In the genomic region with DNA sequence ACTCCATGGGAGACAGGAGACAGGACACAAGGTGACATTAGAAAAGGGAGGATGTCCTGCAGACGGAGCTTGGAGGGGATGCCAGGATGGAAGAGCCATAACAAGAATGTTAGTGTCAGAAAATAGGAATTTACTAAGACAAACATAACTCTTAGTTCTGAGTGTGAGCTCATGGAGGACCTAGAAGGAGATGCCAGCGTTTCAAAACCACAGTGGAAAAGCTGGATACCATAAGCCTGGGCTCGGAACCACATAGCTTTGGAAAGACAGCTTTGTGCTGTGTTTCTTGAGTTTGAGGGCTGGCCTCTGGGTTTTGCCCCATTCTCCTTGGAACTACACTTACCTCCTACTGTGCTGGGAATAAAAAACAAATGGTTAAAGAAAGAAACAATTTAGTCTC, we compare ENCODE assay signal across 2 cellular contexts.
TF ChIP-seq lines count a peak whose summit lies in the region.

No MANE protein-coding gene starts in this region.

TF ChIP-seq in IMR-90, 13 proteins besides CTCF, POLR2A, EP300 and RAD21:
- TF ChIP-seq SMC3 (IDR thresholded peaks at IDR 0.05; ENCODE audit: low read depth, low read length) (no peak), FOS (IDR thresholded peaks at IDR 0.05; ENCODE audit: low read depth, low read length) (no peak), BHLHE40 (IDR thresholded peaks at IDR 0.05; ENCODE audit: low read depth, low read length) (no peak), RCOR1 (IDR thresholded peaks at IDR 0.05; ENCODE audit: insufficient replicate concordance, low read length) (no peak), CEBPB (IDR thresholded peaks at IDR 0.05; ENCODE audit: low read depth, low read length) (no peak), CHD1 (IDR thresholded peaks at IDR 0.05; ENCODE audit: low read depth, low read length) (no peak), MAFK (IDR thresholded peaks at IDR 0.05; ENCODE audit: low read depth, low read length) (no peak), NFE2L2 (IDR thresholded peaks at IDR 0.05; ENCODE audit: low read depth, low read length) (no peak), MAZ (IDR thresholded peaks at IDR 0.05; ENCODE audit: borderline replicate concordance, low read depth, low read length) (no peak), RFX5 (IDR thresholded peaks at IDR 0.05; ENCODE audit: low read depth, low read length) (no peak), MXI1 (IDR thresholded peaks at IDR 0.05; ENCODE audit: borderline replicate concordance, low read depth, low read length) (no peak)
- TF ChIP-seq, protein P1, sequence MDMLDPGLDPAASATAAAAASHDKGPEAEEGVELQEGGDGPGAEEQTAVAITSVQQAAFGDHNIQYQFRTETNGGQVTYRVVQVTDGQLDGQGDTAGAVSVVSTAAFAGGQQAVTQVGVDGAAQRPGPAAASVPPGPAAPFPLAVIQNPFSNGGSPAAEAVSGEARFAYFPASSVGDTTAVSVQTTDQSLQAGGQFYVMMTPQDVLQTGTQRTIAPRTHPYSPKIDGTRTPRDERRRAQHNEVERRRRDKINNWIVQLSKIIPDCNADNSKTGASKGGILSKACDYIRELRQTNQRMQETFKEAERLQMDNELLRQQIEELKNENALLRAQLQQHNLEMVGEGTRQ (IDR thresholded peaks at IDR 0.05; ENCODE audit: low read depth, low read length): no peak
- TF ChIP-seq, protein P2, sequence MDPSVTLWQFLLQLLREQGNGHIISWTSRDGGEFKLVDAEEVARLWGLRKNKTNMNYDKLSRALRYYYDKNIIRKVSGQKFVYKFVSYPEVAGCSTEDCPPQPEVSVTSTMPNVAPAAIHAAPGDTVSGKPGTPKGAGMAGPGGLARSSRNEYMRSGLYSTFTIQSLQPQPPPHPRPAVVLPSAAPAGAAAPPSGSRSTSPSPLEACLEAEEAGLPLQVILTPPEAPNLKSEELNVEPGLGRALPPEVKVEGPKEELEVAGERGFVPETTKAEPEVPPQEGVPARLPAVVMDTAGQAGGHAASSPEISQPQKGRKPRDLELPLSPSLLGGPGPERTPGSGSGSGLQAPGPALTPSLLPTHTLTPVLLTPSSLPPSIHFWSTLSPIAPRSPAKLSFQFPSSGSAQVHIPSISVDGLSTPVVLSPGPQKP (IDR thresholded peaks at IDR 0.05; ENCODE audit: borderline replicate concordance, low read depth, low read length): no peak
TF ChIP-seq in IMR-90: peak in this region for 0.

TF ChIP-seq in WTC11, 78 proteins besides CTCF, POLR2A, EP300 and RAD21:
- TF ChIP-seq, protein P3, sequence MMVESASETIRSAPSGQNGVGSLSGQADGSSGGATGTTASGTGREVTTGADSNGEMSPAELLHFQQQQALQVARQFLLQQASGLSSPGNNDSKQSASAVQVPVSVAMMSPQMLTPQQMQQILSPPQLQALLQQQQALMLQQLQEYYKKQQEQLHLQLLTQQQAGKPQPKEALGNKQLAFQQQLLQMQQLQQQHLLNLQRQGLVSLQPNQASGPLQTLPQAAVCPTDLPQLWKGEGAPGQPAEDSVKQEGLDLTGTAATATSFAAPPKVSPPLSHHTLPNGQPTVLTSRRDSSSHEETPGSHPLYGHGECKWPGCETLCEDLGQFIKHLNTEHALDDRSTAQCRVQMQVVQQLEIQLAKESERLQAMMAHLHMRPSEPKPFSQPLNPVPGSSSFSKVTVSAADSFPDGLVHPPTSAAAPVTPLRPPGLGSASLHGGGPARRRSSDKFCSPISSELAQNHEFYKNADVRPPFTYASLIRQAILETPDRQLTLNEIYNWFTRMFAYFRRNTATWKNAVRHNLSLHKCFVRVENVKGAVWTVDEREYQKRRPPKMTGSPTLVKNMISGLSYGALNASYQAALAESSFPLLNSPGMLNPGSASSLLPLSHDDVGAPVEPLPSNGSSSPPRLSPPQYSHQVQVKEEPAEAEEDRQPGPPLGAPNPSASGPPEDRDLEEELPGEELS (CRISPR knock-in tag; IDR thresholded peaks at IDR 0.05): no peak
